14 cellular contexts compared by ENCODE assay signal in the genomic region with DNA sequence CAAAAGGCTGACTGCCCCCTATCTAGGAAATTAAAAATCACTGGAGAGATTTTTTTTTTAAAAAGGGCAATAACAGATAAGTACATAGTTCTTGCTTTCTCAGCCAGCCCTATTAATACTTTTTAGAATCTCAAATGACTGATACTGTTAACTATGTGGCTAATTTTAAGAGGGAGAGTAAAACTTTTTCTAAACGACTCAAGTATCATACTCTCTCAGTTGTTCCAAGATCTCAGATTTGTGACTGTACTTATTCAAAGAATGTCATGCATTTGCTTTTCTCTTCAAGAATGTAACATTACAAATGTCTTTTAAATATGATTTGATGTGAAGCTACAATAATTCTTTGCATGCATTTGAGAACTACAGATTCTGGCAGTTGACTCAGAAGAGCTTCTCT.
"Had no signal": no experiment of that assay in that cellular context is flagged by ENCODE, and none has a peak within 500 bp of the region (broad histone marks: within the 10 kb centered on the region; RNA-seq: fewer than 3 reads in every experiment).

No MANE protein-coding gene starts in this region.

- H3K27ac Mint-ChIP-seq: activated naive CD4-positive, alpha-beta T cell treated with anti-CD3 and anti-CD28 coated beads for 36 hours; activated T-helper 1 cell treated with anti-CD3 and anti-CD28 coated beads, Interleukin-12 subunit alpha, Interleukin-12 subunit beta, Interleukin-2, Interleukin-4 antibody, amounts not matched to agents 30 ng/mL and 10 ng/mL and 1 ng/mL, durations not matched to agents 14 hours and 24 hours and 36 hours; dendritic cell treated with granulocyte-macrophage colony-stimulating factor and Interleukin-4, amounts not matched to agents 40 ng/mL and 50 ng/mL, for 4 days; effector memory CD8-positive, alpha-beta T cell; stimulated activated naive CD8-positive, alpha-beta T cell treated with anti-CD3 and anti-CD28 coated beads, Interleukin-15, Interleukin-2, amounts not matched to agents 100 ng/mL and 50 ng/mL, for 24 hours had no signal

- ATAC-seq: effector memory CD8-positive, alpha-beta T cell; left lung; upper lobe of right lung had no signal

- H3K9me3 Mint-ChIP-seq: activated naive CD4-positive, alpha-beta T cell treated with anti-CD3 and anti-CD28 coated beads for 36 hours; activated T-helper 1 cell treated with anti-CD3 and anti-CD28 coated beads, Interleukin-12 subunit alpha, Interleukin-12 subunit beta, Interleukin-2, Interleukin-4 antibody, amounts not matched to agents 30 ng/mL and 10 ng/mL and 1 ng/mL, durations not matched to agents 14 hours and 24 hours and 36 hours; dendritic cell treated with granulocyte-macrophage colony-stimulating factor and Interleukin-4, amounts not matched to agents 40 ng/mL and 50 ng/mL, for 4 days; effector memory CD8-positive, alpha-beta T cell; stimulated activated naive CD8-positive, alpha-beta T cell treated with anti-CD3 and anti-CD28 coated beads, Interleukin-15, Interleukin-2, amounts not matched to agents 100 ng/mL and 50 ng/mL, for 24 hours had no signal

- FAIRE-seq: islet of Langerhans had no signal

- H3K4me3 Mint-ChIP-seq: activated naive CD4-positive, alpha-beta T cell treated with anti-CD3 and anti-CD28 coated beads for 36 hours; activated T-helper 1 cell treated with anti-CD3 and anti-CD28 coated beads, Interleukin-12 subunit alpha, Interleukin-12 subunit beta, Interleukin-2, Interleukin-4 antibody, amounts not matched to agents 30 ng/mL and 10 ng/mL and 1 ng/mL, durations not matched to agents 14 hours and 24 hours and 36 hours; dendritic cell treated with granulocyte-macrophage colony-stimulating factor and Interleukin-4, amounts not matched to agents 40 ng/mL and 50 ng/mL, for 4 days; effector memory CD8-positive, alpha-beta T cell; stimulated activated naive CD8-positive, alpha-beta T cell treated with anti-CD3 and anti-CD28 coated beads, Interleukin-15, Interleukin-2, amounts not matched to agents 100 ng/mL and 50 ng/mL, for 24 hours had no signal

- DNase-seq: activated CD4-positive, alpha-beta T cell treated with anti-CD3 and anti-CD28 coated beads for 4 hours; activated naive CD4-positive, alpha-beta T cell treated with anti-CD3 and anti-CD28 coated beads for 36 hours; caudate nucleus; effector memory CD8-positive, alpha-beta T cell; left lung; ovary; stimulated activated CD4-positive, alpha-beta T cell treated with anti-CD3 and anti-CD28 coated beads, Interleukin-4, amount 100 ng/mL, for 1 hour; stimulated activated CD8-positive, alpha-beta memory T cell treated with anti-CD3 and anti-CD28 coated beads, Interleukin-4, amount 100 ng/mL, for 48 hours; testis; upper lobe of right lung had no signal
